Comparison of ENCODE assay signal across 28 cellular contexts in the genomic region with DNA sequence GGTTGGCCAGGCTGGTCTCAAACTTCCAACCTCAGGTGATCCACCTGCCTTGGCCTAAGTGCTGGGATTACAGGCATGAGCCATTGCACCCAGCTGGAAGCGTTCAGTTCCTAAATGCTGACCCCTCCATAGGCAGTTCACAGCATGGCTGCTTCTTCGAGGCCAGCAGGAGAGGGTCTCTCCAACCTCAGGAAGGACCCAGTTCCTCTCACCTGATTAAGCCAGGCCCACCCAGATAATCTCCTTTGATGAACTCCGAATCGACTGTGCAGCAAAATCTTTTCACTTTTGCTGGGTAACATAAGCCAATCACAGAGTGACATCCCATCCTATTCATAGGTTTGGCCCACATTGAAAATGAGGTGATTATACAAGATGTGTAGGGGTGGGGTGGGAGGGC.
"Had no signal": no experiment of that assay in that cellular context is flagged by ENCODE, and none has a peak within 500 bp of the region (broad histone marks: within the 10 kb centered on the region; RNA-seq: fewer than 3 reads in every experiment).

No MANE protein-coding gene starts in this region.

- H3K4me3 ChIP-seq: body of pancreas had no signal

- H3K27me3 ChIP-seq: adrenal gland, body of pancreas had no signal

- ATAC-seq: activated T-cell treated with anti-CD3 and anti-CD28 coated beads, Interleukin-2, amount 50 U/mL, for 4 hours; activated T-helper 17 cell treated with anti-CD3 and anti-CD28 coated beads, Interleukin-2, amount 50 U/mL, for 72 hours; T-cell; T-helper 17 cell had no signal

- H3K27ac ChIP-seq: body of pancreas, brain microvascular endothelial cell, breast epithelium had no signal

- DNase-seq: activated B cell treated with CpG ODN at 0.5 μM for 24 hours; activated CD4-positive, alpha-beta memory T cell treated with anti-CD3 and anti-CD28 coated beads for 36 hours; activated CD4-positive, alpha-beta T cell treated with anti-CD3 and anti-CD28 coated beads for 4 hours; activated CD4-positive, alpha-beta T cell treated with anti-CD3 and anti-CD28 coated beads, Interleukin-2, amount 50 U/mL, for 1 hour; activated CD4-positive, alpha-beta T cell treated with anti-CD3 and anti-CD28 coated beads, Interleukin-2, amount 50 U/mL, for 4 hours; activated CD4-positive, CD25-positive, alpha-beta regulatory T cell treated with anti-CD3 and anti-CD28 coated beads, Interleukin-2, amount 50 U/mL, for 72 hours; activated CD8-positive, alpha-beta memory T cell treated with anti-CD3 and anti-CD28 coated beads, Interleukin-2, amount 50 U/mL, for 4 hours; activated CD8-positive, alpha-beta T cell treated with anti-CD3 and anti-CD28 coated beads for 36 hours; activated effector memory CD4-positive, alpha-beta T cell treated with anti-CD3 and anti-CD28 coated beads, Interleukin-2, amount 50 U/mL, for 16 hours; activated gamma-delta T cell treated with Interleukin-2 at 50 U/mL for 16 hours; activated naive CD4-positive, alpha-beta T cell treated with anti-CD3 and anti-CD28 coated beads, Interleukin-2, amount 50 U/mL, for 16 hours; activated naive CD4-positive, alpha-beta T cell treated with Interleukin-2 at 50 U/mL for 16 hours; activated naive CD8-positive, alpha-beta T cell treated with anti-CD3 and anti-CD28 coated beads for 36 hours; activated T-cell treated with anti-CD3 and anti-CD28 coated beads for 4 hours; activated T-cell treated with anti-CD3 and anti-CD28 coated beads, Interleukin-2, amount 50 U/mL, for 1 hour; activated T-cell treated with anti-CD3 and anti-CD28 coated beads, Interleukin-2, amount 50 U/mL, for 4 hours; activated T-cell treated with anti-CD3 and anti-CD28 coated beads, Interleukin-2, amount 50 U/mL, for 72 hours; amniotic stem cell; aorta; central memory CD4-positive, alpha-beta T cell; T-cell; T-helper 17 cell; T1000 had no signal

- H3K4me1 ChIP-seq: breast epithelium had no signal

- H3K36me3 ChIP-seq: adrenal gland, brain microvascular endothelial cell, breast epithelium had no signal

- H3K9me3 ChIP-seq: adrenal gland, body of pancreas, breast epithelium had no signal
